Comparison of ENCODE assay signal across 18 cellular contexts in the genomic region with DNA sequence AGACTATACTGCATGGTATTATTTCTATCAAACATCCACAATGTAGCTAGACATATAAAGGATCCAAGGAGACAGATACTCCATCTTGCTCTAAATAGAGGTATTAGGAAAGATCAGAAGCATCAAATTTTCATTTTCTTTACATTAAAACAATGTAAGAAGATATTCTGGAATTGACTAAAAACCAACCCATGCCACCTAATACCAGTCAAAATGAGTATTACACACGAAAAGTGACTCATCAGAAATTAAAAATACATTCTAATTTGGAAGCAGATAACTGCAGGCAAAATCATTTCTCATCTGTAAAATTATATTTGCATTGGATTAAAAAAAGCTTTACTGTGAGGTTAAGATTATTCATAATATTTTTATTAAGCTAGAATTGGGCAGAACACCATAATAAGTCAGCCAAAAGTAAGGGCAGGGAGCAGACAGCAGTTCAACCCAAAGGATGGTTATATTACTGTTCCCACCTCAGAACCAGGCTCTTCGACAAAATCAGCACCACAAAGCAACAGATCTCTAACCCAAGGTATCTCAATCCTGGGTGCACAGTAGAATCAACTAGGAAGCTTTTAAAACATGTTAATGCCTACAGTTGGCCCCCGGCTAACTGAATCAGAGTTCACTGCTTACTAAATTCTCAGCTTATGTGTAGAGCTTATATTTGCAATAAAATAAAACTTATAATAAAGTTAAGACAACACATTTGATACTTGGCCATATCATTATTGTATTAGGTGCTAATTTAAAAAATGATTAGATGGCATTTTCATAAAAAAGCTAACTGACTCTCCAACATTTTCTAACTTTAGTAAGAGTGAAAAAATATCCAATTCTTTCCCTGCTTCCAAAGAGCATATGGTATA. TPM values are rescaled to one million over a fixed set of nuclear protein-coding genes. Genes with fewer than 3 reads are reported as not detected.
A peak's percentile ranks its signal among the peaks of the same experiment; 100 is the strongest.
DNase-seq lines count a peak whose midpoint lies in the region; ATAC-seq and TF ChIP-seq lines count a peak whose summit lies in the region.
"Had no signal": no experiment of that assay in that cellular context is flagged by ENCODE, and none has a peak within 500 bp of the region (broad histone marks: within the 10 kb centered on the region; RNA-seq: fewer than 3 reads in every experiment).

No MANE protein-coding gene starts in this region.

- H3K9me3 Mint-ChIP-seq in activated CD4-positive, alpha-beta T cell treated with anti-CD3 and anti-CD28 coated beads for 36 hours (ENCODE audit: low read depth) = peaks cover under 1% of the 10 kb centered on the region
- no peaks in the 10 kb centered on the region for H3K9me3 Mint-ChIP-seq in CD8-positive, alpha-beta T cell
- no peaks in the 10 kb centered on the region for H3K9me3 Mint-ChIP-seq in activated T-helper 2 cell treated with anti-CD3 and anti-CD28 coated beads, Interferon-gamma antibody, Interleukin-2, Interleukin-4, amounts not matched to agents 10 μg/mL and 5 μg/mL and 100 μg/mL, durations not matched to agents 14 hours and 24 hours and 36 hours
- H3K9me3 Mint-ChIP-seq in natural killer cell = no peaks in the 10 kb centered on the region
- peaks cover 11% of the 10 kb centered on the region for H3K9me3 Mint-ChIP-seq in activated CD4-positive, alpha-beta T cell treated with anti-CD3 and anti-CD28 coated beads, Interleukin-2, amount 10 ng/mL, durations not matched to agents 24 days and 14 days

- H3K9me3 ChIP-seq in CD8-positive, alpha-beta T cell (ENCODE audit: low read length) = no peaks in the 10 kb centered on the region
- H3K9me3 ChIP-seq: HAP-1 had no signal

- no peak for DNase-seq in activated CD4-positive, alpha-beta T cell treated with anti-CD3 and anti-CD28 coated beads for 36 hours
- DNase-seq in activated CD4-positive, alpha-beta T cell treated with anti-CD3 and anti-CD28 coated beads for 4 hours = no peak
- DNase-seq in CD8-positive, alpha-beta T cell = no peak
- DNase-seq in activated T-helper 2 cell treated with anti-CD3 and anti-CD28 coated beads, Interferon-gamma antibody, Interleukin-2, Interleukin-4, amounts not matched to agents 10 μg/mL and 5 μg/mL and 100 μg/mL, durations not matched to agents 14 hours and 24 hours and 36 hours (ENCODE audit: low spot score) = no peak
- DNase-seq in natural killer cell = no peak
- DNase-seq in cerebellar nuclear complex (lab: John Stamatoyannopoulos, UW) = no peak
- no peak for DNase-seq in activated CD4-positive, alpha-beta T cell treated with anti-CD3 and anti-CD28 coated beads, Interleukin-2, amount 10 ng/mL, durations not matched to agents 24 days and 14 days
- DNase-seq: 8988T, DMS79 treated with DMSO at 0.1 percent for 48 hours, NCI-H146, NCI-H226, NCI-H526, OCI-M1, RPMI8226 had no signal

- no peak for TF ChIP-seq CTCF in CD8-positive, alpha-beta T cell (IDR thresholded peaks at IDR 0.05)
- no peak for TF ChIP-seq CTCF in natural killer cell (IDR thresholded peaks at IDR 0.05)

- H3K27me3 ChIP-seq in CD8-positive, alpha-beta T cell (ENCODE audit: insufficient read depth, low read length) = no peaks in the 10 kb centered on the region
- H3K27me3 ChIP-seq: BLaER1 treated with 17β-estradiol and CSF1 and Interleukin-3, amounts not matched to agents 10 nM and 100 nM had no signal

- H3K27ac Mint-ChIP-seq in activated CD4-positive, alpha-beta T cell treated with anti-CD3 and anti-CD28 coated beads for 36 hours = peak overlapping the region; percentile 34
- peak overlapping the region; percentile 81 for H3K27ac Mint-ChIP-seq in CD8-positive, alpha-beta T cell
- H3K27ac Mint-ChIP-seq in activated T-helper 2 cell treated with anti-CD3 and anti-CD28 coated beads, Interferon-gamma antibody, Interleukin-2, Interleukin-4, amounts not matched to agents 10 μg/mL and 5 μg/mL and 100 μg/mL, durations not matched to agents 14 hours and 24 hours and 36 hours = peak overlapping the region; percentile 46
- peak overlapping the region; percentile 80 to 85 for H3K27ac Mint-ChIP-seq in natural killer cell
- no peak overlapping the region for H3K27ac Mint-ChIP-seq in activated CD4-positive, alpha-beta T cell treated with anti-CD3 and anti-CD28 coated beads, Interleukin-2, amount 10 ng/mL, durations not matched to agents 24 days and 14 days

- H3K4me1 Mint-ChIP-seq in activated CD4-positive, alpha-beta T cell treated with anti-CD3 and anti-CD28 coated beads for 36 hours = peaks cover 78% of the 10 kb centered on the region
- peaks cover 81% of the 10 kb centered on the region for H3K4me1 Mint-ChIP-seq in CD8-positive, alpha-beta T cell (ENCODE audit: low read depth)
- peaks cover 43% of the 10 kb centered on the region for H3K4me1 Mint-ChIP-seq in activated T-helper 2 cell treated with anti-CD3 and anti-CD28 coated beads, Interferon-gamma antibody, Interleukin-2, Interleukin-4, amounts not matched to agents 10 μg/mL and 5 μg/mL and 100 μg/mL, durations not matched to agents 14 hours and 24 hours and 36 hours (ENCODE audit: low read depth)
- H3K4me1 Mint-ChIP-seq in natural killer cell = peaks cover 85 to 91% of the 10 kb centered on the region in 2 donors
- H3K4me1 Mint-ChIP-seq in activated CD4-positive, alpha-beta T cell treated with anti-CD3 and anti-CD28 coated beads, Interleukin-2, amount 10 ng/mL, durations not matched to agents 24 days and 14 days = peaks cover 35% of the 10 kb centered on the region

- H3K36me3 ChIP-seq in CD8-positive, alpha-beta T cell (ENCODE audit: insufficient read depth, low read length) = no peaks in the 10 kb centered on the region
- H3K36me3 ChIP-seq: BLaER1 treated with 17β-estradiol and CSF1 and Interleukin-3, amounts not matched to agents 10 nM and 100 nM; HAP-1 had no signal

- H3K4me1 ChIP-seq in CD8-positive, alpha-beta T cell (ENCODE audit: insufficient read depth, low read length) = peaks cover 69% of the 10 kb centered on the region
- H3K4me1 ChIP-seq: HAP-1 had no signal

- H3K4me3 Mint-ChIP-seq in activated CD4-positive, alpha-beta T cell treated with anti-CD3 and anti-CD28 coated beads for 36 hours = no peak overlapping the region
- no peak overlapping the region for H3K4me3 Mint-ChIP-seq in CD8-positive, alpha-beta T cell
- no peak overlapping the region for H3K4me3 Mint-ChIP-seq in activated T-helper 2 cell treated with anti-CD3 and anti-CD28 coated beads, Interferon-gamma antibody, Interleukin-2, Interleukin-4, amounts not matched to agents 10 μg/mL and 5 μg/mL and 100 μg/mL, durations not matched to agents 14 hours and 24 hours and 36 hours (ENCODE audit: low read depth)
- H3K4me3 Mint-ChIP-seq in natural killer cell = peak overlapping the region; percentile 32
- H3K4me3 Mint-ChIP-seq in activated CD4-positive, alpha-beta T cell treated with anti-CD3 and anti-CD28 coated beads, Interleukin-2, amount 10 ng/mL, durations not matched to agents 24 days and 14 days = no peak overlapping the region

- POLR2A ChIA-PET in activated CD4-positive, alpha-beta T cell treated with anti-CD3 and anti-CD28 coated beads for 36 hours (lab: Charles Lee) = interaction anchor here (0.6 kb wide), 1 partner anchor 27 kb away, joined by 3 read pairs; no protein-coding TSS in a partner anchor
- POLR2A ChIA-PET in CD8-positive, alpha-beta T cell (lab: Charles Lee) = interaction anchor here (1.0 to 1.6 kb wide), 5 partner anchors 11 to 27 kb away, joined by 3 to 6 read pairs (median 3); no protein-coding TSS in a partner anchor

- no peaks in the 10 kb centered on the region for H3K27me3 Mint-ChIP-seq in activated CD4-positive, alpha-beta T cell treated with anti-CD3 and anti-CD28 coated beads for 36 hours
- H3K27me3 Mint-ChIP-seq in CD8-positive, alpha-beta T cell (ENCODE audit: low read depth) = no peaks in the 10 kb centered on the region
- H3K27me3 Mint-ChIP-seq in activated T-helper 2 cell treated with anti-CD3 and anti-CD28 coated beads, Interferon-gamma antibody, Interleukin-2, Interleukin-4, amounts not matched to agents 10 μg/mL and 5 μg/mL and 100 μg/mL, durations not matched to agents 14 hours and 24 hours and 36 hours (ENCODE audit: low read depth) = no peaks in the 10 kb centered on the region
- H3K27me3 Mint-ChIP-seq in natural killer cell (ENCODE audit: low read depth in 2 of 2) = no peaks in the 10 kb centered on the region
- no peaks in the 10 kb centered on the region for H3K27me3 Mint-ChIP-seq in activated CD4-positive, alpha-beta T cell treated with anti-CD3 and anti-CD28 coated beads, Interleukin-2, amount 10 ng/mL, durations not matched to agents 24 days and 14 days

- H3K4me3 ChIP-seq in CD8-positive, alpha-beta T cell (ENCODE audit: low read depth, low read length) = no peak overlapping the region
- H3K4me3 ChIP-seq: BLaER1 treated with 17β-estradiol and CSF1 and Interleukin-3, amounts not matched to agents 10 nM and 100 nM; HAP-1 had no signal

- CTCF ChIA-PET in activated CD4-positive, alpha-beta T cell treated with anti-CD3 and anti-CD28 coated beads for 36 hours (lab: Charles Lee) = interaction anchor here (0.6 to 1.4 kb wide), 7 partner anchors 12 to 100 kb away, joined by 3 to 6 read pairs (median 3); a partner anchor contains a TSS
- CTCF ChIA-PET in CD8-positive, alpha-beta T cell (lab: Charles Lee) = interaction anchor here (1.0 to 1.5 kb wide), 3 partner anchors 13 to 95 kb away, joined by 3 to 4 read pairs (median 3); no protein-coding TSS in a partner anchor

- peaks cover 17% of the 10 kb centered on the region for H3K36me3 Mint-ChIP-seq in activated CD4-positive, alpha-beta T cell treated with anti-CD3 and anti-CD28 coated beads for 36 hours (ENCODE audit: low read depth)
- peaks cover 42% of the 10 kb centered on the region for H3K36me3 Mint-ChIP-seq in CD8-positive, alpha-beta T cell
- peaks cover 54% of the 10 kb centered on the region for H3K36me3 Mint-ChIP-seq in activated T-helper 2 cell treated with anti-CD3 and anti-CD28 coated beads, Interferon-gamma antibody, Interleukin-2, Interleukin-4, amounts not matched to agents 10 μg/mL and 5 μg/mL and 100 μg/mL, durations not matched to agents 14 hours and 24 hours and 36 hours (ENCODE audit: low read depth)
- H3K36me3 Mint-ChIP-seq in natural killer cell = peaks cover 3% of the 10 kb centered on the region
- peaks cover 49% of the 10 kb centered on the region for H3K36me3 Mint-ChIP-seq in activated CD4-positive, alpha-beta T cell treated with anti-CD3 and anti-CD28 coated beads, Interleukin-2, amount 10 ng/mL, durations not matched to agents 24 days and 14 days (ENCODE audit: low read depth)

- intact Hi-C loops in activated CD4-positive, alpha-beta T cell treated with anti-CD3 and anti-CD28 coated beads for 36 hours (cut with DNase I, micrococcal nuclease) = loop anchor here in 1 of 2 experiments (2.0 to 5.0 kb wide), 2 partner anchors 35 to 50 kb away; a partner anchor contains a TSS
- intact Hi-C loops in CD8-positive, alpha-beta T cell (cut with DNase I, micrococcal nuclease) = no loop called here
- intact Hi-C loops in activated T-helper 2 cell treated with anti-CD3 and anti-CD28 coated beads, Interferon-gamma antibody, Interleukin-2, Interleukin-4, amounts not matched to agents 10 μg/mL and 5 μg/mL and 100 μg/mL, durations not matched to agents 14 hours and 24 hours and 36 hours (cut with micrococcal nuclease) = loop anchor here (5.0 kb wide), 1 partner anchor 35 kb away; a partner anchor contains a TSS
- intact Hi-C loops in natural killer cell (cut with micrococcal nuclease) = no loop called here
- intact Hi-C loops in activated CD4-positive, alpha-beta T cell treated with anti-CD3 and anti-CD28 coated beads, Interleukin-2, amount 10 ng/mL, durations not matched to agents 24 days and 14 days (cut with micrococcal nuclease) = loop anchor here (2.0 kb wide), 1 partner anchor 35 kb away; a partner anchor contains a TSS

- no peak overlapping the region for H3K27ac ChIP-seq in CD8-positive, alpha-beta T cell (ENCODE audit: low read depth, low read length)
- H3K27ac ChIP-seq: BLaER1 treated with 17β-estradiol and CSF1 and Interleukin-3, amounts not matched to agents 10 nM and 100 nM had no signal

- peak; percentile 63 for ATAC-seq in activated CD4-positive, alpha-beta T cell treated with anti-CD3 and anti-CD28 coated beads for 36 hours
- no peak for ATAC-seq in CD8-positive, alpha-beta T cell
- ATAC-seq in natural killer cell = no peak
- ATAC-seq in HG03460 (IDR thresholded peaks at IDR 0.05; ENCODE audit: unreplicated experiment) = no peak

RNA-seq across cellular contexts. Expression of a gene that starts 35.2 kb away (rescaled TPM):
- 1 to 10 TPM; 1.8 to 2.4 TPM for total RNA-seq in activated CD4-positive, alpha-beta T cell treated with anti-CD3 and anti-CD28 coated beads for 36 hours
- total RNA-seq in CD8-positive, alpha-beta T cell = 10 to 100 TPM; 41.0 to 44.4 TPM
- total RNA-seq in activated T-helper 2 cell treated with anti-CD3 and anti-CD28 coated beads, Interferon-gamma antibody, Interleukin-2, Interleukin-4, amounts not matched to agents 10 μg/mL and 5 μg/mL and 100 μg/mL, durations not matched to agents 14 hours and 24 hours and 36 hours = 3.2 and 3.4 TPM in 2 replicates
- total RNA-seq in natural killer cell = 100 to 1,000 TPM; 322 to 413 (median 339) TPM
- 2.1 and 2.5 TPM in 2 replicates for total RNA-seq in activated CD4-positive, alpha-beta T cell treated with anti-CD3 and anti-CD28 coated beads, Interleukin-2, amount 10 ng/mL, durations not matched to agents 24 days and 14 days
- total RNA-seq: HT-29 had no signal

Comparison
In these comparisons a context has a peak if more than half of its experiments do, and no peak if none do; other contexts are left out.
1. intact Hi-C loops: an anchor here in activated T-helper 2 cell treated with anti-CD3 and anti-CD28 coated beads, Interferon-gamma antibody, Interleukin-2, Interleukin-4, amounts not matched to agents 10 μg/mL and 5 μg/mL and 100 μg/mL, durations not matched to agents 14 hours and 24 hours and 36 hours (5.0 kb wide) and activated CD4-positive, alpha-beta T cell treated with anti-CD3 and anti-CD28 coated beads, Interleukin-2, amount 10 ng/mL, durations not matched to agents 24 days and 14 days (2.0 kb wide); none called in CD8-positive, alpha-beta T cell and natural killer cell.